2 cellular contexts compared by ENCODE assay signal in the genomic region with DNA sequence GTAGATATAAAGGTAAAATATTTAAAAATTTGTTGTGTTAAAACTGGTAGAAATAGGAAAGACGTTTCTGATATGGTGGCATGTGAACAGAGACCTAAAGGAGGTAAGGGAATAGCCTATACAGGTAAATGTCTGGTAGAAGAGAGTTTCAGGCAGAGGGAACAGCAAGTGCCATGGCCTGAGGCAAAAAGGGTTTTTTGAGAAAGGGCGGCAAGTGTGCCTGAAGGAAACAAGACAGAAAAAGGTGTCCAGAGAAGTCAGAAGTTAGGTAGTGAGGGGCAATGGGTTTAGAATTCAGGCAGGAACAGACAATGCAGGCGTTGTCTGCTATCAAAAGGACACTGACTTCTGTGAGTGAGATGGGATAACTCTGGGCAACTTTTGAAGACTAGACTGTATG.
TF ChIP-seq lines count a peak whose summit lies in the region.

No MANE protein-coding gene starts in this region.

TF ChIP-seq in GM23338, 12 proteins besides CTCF, POLR2A, EP300 and RAD21 (continues in another document):
- TF ChIP-seq EZH2phosphoT487 (IDR thresholded peaks at IDR 0.05; ENCODE audit: unreplicated experiment) (no peak), REST (IDR thresholded peaks at IDR 0.05; ENCODE audit: unreplicated experiment) (no peak), JUNB (IDR thresholded peaks at IDR 0.05; ENCODE audit: unreplicated experiment) (no peak), STAT1 (IDR thresholded peaks at IDR 0.05; ENCODE audit: unreplicated experiment) (no peak), ZNF462 (CRISPR knock-in tag; IDR thresholded peaks at IDR 0.05) (no peak), ETS1 (IDR thresholded peaks at IDR 0.05) (no peak), ZNF331 (CRISPR knock-in tag; IDR thresholded peaks at IDR 0.05; ENCODE audit: low read depth) (no peak), CREB1 (CRISPR knock-in tag; IDR thresholded peaks at IDR 0.05; ENCODE audit: low read depth) (no peak), NANOG (IDR thresholded peaks at IDR 0.05; ENCODE audit: borderline replicate concordance) (no peak), ZNF114 (CRISPR knock-in tag; IDR thresholded peaks at IDR 0.05) (no peak)

TF ChIP-seq in IMR-90, 13 proteins besides CTCF, POLR2A, EP300 and RAD21:
- TF ChIP-seq RFX5 (IDR thresholded peaks at IDR 0.05; ENCODE audit: low read depth, low read length) = no peak
- no peak for TF ChIP-seq CHD1 (IDR thresholded peaks at IDR 0.05; ENCODE audit: low read depth, low read length)
- TF ChIP-seq SMC3 (IDR thresholded peaks at IDR 0.05; ENCODE audit: low read depth, low read length) = no peak
- TF ChIP-seq FOS (IDR thresholded peaks at IDR 0.05; ENCODE audit: low read depth, low read length) = no peak
- TF ChIP-seq MAFK (IDR thresholded peaks at IDR 0.05; ENCODE audit: low read depth, low read length) = no peak
- TF ChIP-seq MXI1 (IDR thresholded peaks at IDR 0.05; ENCODE audit: borderline replicate concordance, low read depth, low read length) = no peak
